ENCODE assay signal across 1 cellular context in the genomic region with DNA sequence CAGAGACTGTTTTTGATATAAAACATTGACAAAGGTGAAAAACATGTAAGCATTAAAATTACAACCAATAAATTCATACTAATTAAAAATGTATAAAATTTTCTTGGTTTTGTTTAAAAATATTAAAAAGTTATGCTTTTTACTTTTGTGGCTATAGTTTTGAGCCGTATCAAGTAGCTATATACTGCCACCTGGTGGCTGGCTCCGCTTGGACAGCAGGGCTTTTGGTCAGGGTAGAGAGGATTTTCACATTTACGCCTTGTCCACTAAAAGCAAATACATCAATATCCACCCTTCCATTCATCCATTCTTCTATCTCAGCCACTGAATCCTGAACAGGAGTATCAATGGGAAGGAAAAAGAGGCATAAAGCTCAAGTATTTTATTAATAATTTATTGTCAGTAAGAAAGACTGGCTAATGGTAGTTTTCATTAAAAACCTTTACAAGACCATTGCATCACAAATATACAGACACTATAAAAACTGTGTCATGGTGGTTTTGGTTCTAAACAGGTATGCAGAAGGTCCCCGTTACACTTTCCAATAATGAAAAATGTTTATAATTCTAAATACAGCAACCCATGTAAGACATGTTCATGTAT.
TF ChIP-seq lines count a peak whose summit lies in the region.

No MANE protein-coding gene starts in this region.

TF ChIP-seq in GM23338, 12 proteins besides CTCF, POLR2A, EP300 and RAD21 (continued from another document):
- TF ChIP-seq, protein P1, sequence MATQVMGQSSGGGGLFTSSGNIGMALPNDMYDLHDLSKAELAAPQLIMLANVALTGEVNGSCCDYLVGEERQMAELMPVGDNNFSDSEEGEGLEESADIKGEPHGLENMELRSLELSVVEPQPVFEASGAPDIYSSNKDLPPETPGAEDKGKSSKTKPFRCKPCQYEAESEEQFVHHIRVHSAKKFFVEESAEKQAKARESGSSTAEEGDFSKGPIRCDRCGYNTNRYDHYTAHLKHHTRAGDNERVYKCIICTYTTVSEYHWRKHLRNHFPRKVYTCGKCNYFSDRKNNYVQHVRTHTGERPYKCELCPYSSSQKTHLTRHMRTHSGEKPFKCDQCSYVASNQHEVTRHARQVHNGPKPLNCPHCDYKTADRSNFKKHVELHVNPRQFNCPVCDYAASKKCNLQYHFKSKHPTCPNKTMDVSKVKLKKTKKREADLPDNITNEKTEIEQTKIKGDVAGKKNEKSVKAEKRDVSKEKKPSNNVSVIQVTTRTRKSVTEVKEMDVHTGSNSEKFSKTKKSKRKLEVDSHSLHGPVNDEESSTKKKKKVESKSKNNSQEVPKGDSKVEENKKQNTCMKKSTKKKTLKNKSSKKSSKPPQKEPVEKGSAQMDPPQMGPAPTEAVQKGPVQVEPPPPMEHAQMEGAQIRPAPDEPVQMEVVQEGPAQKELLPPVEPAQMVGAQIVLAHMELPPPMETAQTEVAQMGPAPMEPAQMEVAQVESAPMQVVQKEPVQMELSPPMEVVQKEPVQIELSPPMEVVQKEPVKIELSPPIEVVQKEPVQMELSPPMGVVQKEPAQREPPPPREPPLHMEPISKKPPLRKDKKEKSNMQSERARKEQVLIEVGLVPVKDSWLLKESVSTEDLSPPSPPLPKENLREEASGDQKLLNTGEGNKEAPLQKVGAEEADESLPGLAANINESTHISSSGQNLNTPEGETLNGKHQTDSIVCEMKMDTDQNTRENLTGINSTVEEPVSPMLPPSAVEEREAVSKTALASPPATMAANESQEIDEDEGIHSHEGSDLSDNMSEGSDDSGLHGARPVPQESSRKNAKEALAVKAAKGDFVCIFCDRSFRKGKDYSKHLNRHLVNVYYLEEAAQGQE (IDR thresholded peaks at IDR 0.05; ENCODE audit: unreplicated experiment): no peak
- TF ChIP-seq ZNF114 (CRISPR knock-in tag; IDR thresholded peaks at IDR 0.05) (no peak), POLR2AphosphoS5 (IDR thresholded peaks at IDR 0.05; ENCODE audit: low read depth) (no peak)
TF ChIP-seq in GM23338: peak in this region for 0.
